In genomic region chr1:211343607-211344334, GRCh38 we compare ENCODE assay signal across 16 cellular contexts. TPM values are rescaled to one million over a fixed set of nuclear protein-coding genes. Genes with fewer than 3 reads are reported as not detected.
A peak's percentile ranks its signal among the peaks of the same experiment; 100 is the strongest.
DNase-seq lines count a peak whose midpoint lies in the region; ATAC-seq and TF ChIP-seq lines count a peak whose summit lies in the region.
"Had no signal": no experiment of that assay in that cellular context is flagged by ENCODE, and none has a peak within 500 bp of the region (broad histone marks: within the 10 kb centered on the region; RNA-seq: fewer than 3 reads in every experiment).

No MANE protein-coding gene starts in this region.

- H3K36me3 ChIP-seq in PC-3 (ENCODE audit: low read depth, low read length): no peaks in the 10 kb centered on the region
- H3K36me3 ChIP-seq: HAP-1, heart right ventricle, upper lobe of right lung had no signal

- no peak overlapping the region for H3K4me2 ChIP-seq in PC-3 (ENCODE audit: low read length)

- no peak overlapping the region for H3K27ac ChIP-seq in PC-3 (ENCODE audit: low read length)
- H3K27ac ChIP-seq: heart right ventricle, parathyroid adenoma, skin epidermis, upper lobe of right lung had no signal

- H3K27me3 Mint-ChIP-seq in activated CD8-positive, alpha-beta memory T cell treated with anti-CD3 and anti-CD28 coated beads, Interleukin-2, amount 10 ng/mL, durations not matched to agents 7 days and 5 days: no peaks in the 10 kb centered on the region
- H3K27me3 Mint-ChIP-seq in effector memory CD8-positive, alpha-beta T cell: no peaks in the 10 kb centered on the region
- H3K27me3 Mint-ChIP-seq in stimulated activated memory B cell treated with anti-CD40 and anti-IgM and Interleukin-4, amounts not matched to agents 10 μg/mL and 1 μg/mL and 100 μg/mL, for 72 hours: no peaks in the 10 kb centered on the region

- no peak for TF ChIP-seq CTCF in PC-3 (conservative IDR thresholded peaks at IDR 0.05; ENCODE audit: low read depth, low read length)

- POLR2A ChIA-PET in PC-3 (lab: Charles Lee; ENCODE audit: unreplicated experiment): no interaction called here

- ATAC-seq in activated CD8-positive, alpha-beta memory T cell treated with anti-CD3 and anti-CD28 coated beads, Interleukin-2, amount 10 ng/mL, durations not matched to agents 7 days and 5 days: peak; percentile 23
- no peak for ATAC-seq in PC-3
- ATAC-seq in effector memory CD8-positive, alpha-beta T cell (replicated peaks): no peak
- peak; percentile 40 for ATAC-seq in stimulated activated memory B cell treated with anti-CD40 and anti-IgM and Interleukin-4, amounts not matched to agents 10 μg/mL and 1 μg/mL and 100 μg/mL, for 72 hours
- ATAC-seq: upper lobe of right lung had no signal

- intact Hi-C loops in PC-3 (cut with micrococcal nuclease): no loop called here

- H3K36me3 Mint-ChIP-seq in activated CD8-positive, alpha-beta memory T cell treated with anti-CD3 and anti-CD28 coated beads, Interleukin-2, amount 10 ng/mL, durations not matched to agents 7 days and 5 days: peaks cover 33% of the 10 kb centered on the region
- no peaks in the 10 kb centered on the region for H3K36me3 Mint-ChIP-seq in effector memory CD8-positive, alpha-beta T cell (ENCODE audit: insufficient read depth)
- peaks cover 31% of the 10 kb centered on the region for H3K36me3 Mint-ChIP-seq in stimulated activated memory B cell treated with anti-CD40 and anti-IgM and Interleukin-4, amounts not matched to agents 10 μg/mL and 1 μg/mL and 100 μg/mL, for 72 hours

- no peaks in the 10 kb centered on the region for H3K79me2 ChIP-seq in PC-3 (ENCODE audit: low read length)
- H3K79me2 ChIP-seq: parathyroid adenoma had no signal

- no peak overlapping the region for H2AFZ ChIP-seq in PC-3 (ENCODE audit: low read length)
- H2AFZ ChIP-seq: parathyroid adenoma had no signal

- CTCF ChIA-PET in activated CD8-positive, alpha-beta memory T cell treated with anti-CD3 and anti-CD28 coated beads, Interleukin-2, amount 10 ng/mL, durations not matched to agents 7 days and 5 days (lab: Charles Lee): interaction anchor here (0.8 to 1.4 kb wide), 5 partner anchors 9 to 171 kb away, joined by 3 to 5 read pairs (median 4); no protein-coding TSS in a partner anchor
- CTCF ChIA-PET in PC-3 (lab: Charles Lee): no interaction called here

- BruUV-seq in PC-3 (replicated peaks; lab: Mats Ljungman, UMichigan): no TSS peak

- H3K4me1 Mint-ChIP-seq in activated CD8-positive, alpha-beta memory T cell treated with anti-CD3 and anti-CD28 coated beads, Interleukin-2, amount 10 ng/mL, durations not matched to agents 7 days and 5 days: peaks cover 45% of the 10 kb centered on the region
- peaks cover 48 to 60% of the 10 kb centered on the region in 2 donors for H3K4me1 Mint-ChIP-seq in effector memory CD8-positive, alpha-beta T cell (ENCODE audit: low read depth in 2 of 2)
- H3K4me1 Mint-ChIP-seq in stimulated activated memory B cell treated with anti-CD40 and anti-IgM and Interleukin-4, amounts not matched to agents 10 μg/mL and 1 μg/mL and 100 μg/mL, for 72 hours: peaks cover 92% of the 10 kb centered on the region

- no peak overlapping the region for H3K4me3 ChIP-seq in PC-3 (ENCODE audit: low read length)
- H3K4me3 ChIP-seq: HAP-1, heart right ventricle, skin epidermis, upper lobe of right lung had no signal

- DNase-seq in activated CD8-positive, alpha-beta memory T cell treated with anti-CD3 and anti-CD28 coated beads, Interleukin-2, amount 10 ng/mL, durations not matched to agents 7 days and 5 days: no peak
- DNase-seq in activated CD8-positive, alpha-beta memory T cell treated with anti-CD3 and anti-CD28 coated beads for 24 hours: no peak
- DNase-seq in PC-3: peak; percentile 46
- no peak for DNase-seq in effector memory CD8-positive, alpha-beta T cell
- no peak for DNase-seq in dermis blood vessel endothelial cell
- DNase-seq in stimulated activated CD4-positive, alpha-beta T cell treated with anti-CD3 and anti-CD28 coated beads, Interleukin-15, amount 100 ng/mL, for 24 hours: no peak
- no peak for DNase-seq in activated effector memory CD4-positive, alpha-beta T cell treated with anti-CD3 and anti-CD28 coated beads, Interleukin-2, amount 50 U/mL, for 16 hours
- DNase-seq: heart right ventricle; MV-4-11; RPMI8226; stimulated activated naive CD4-positive, alpha-beta T cell; upper lobe of right lung had no signal

- no peaks in the 10 kb centered on the region for H3K9me2 ChIP-seq in PC-3 (replicated peaks; ENCODE audit: low read length)

- H3K4me3 Mint-ChIP-seq in activated CD8-positive, alpha-beta memory T cell treated with anti-CD3 and anti-CD28 coated beads, Interleukin-2, amount 10 ng/mL, durations not matched to agents 7 days and 5 days: no peak overlapping the region
- H3K4me3 Mint-ChIP-seq in effector memory CD8-positive, alpha-beta T cell: no peak overlapping the region
- H3K4me3 Mint-ChIP-seq in stimulated activated memory B cell treated with anti-CD40 and anti-IgM and Interleukin-4, amounts not matched to agents 10 μg/mL and 1 μg/mL and 100 μg/mL, for 72 hours: peak overlapping the region; percentile 24

- H4K20me1 ChIP-seq in PC-3 (ENCODE audit: low read length): no peaks in the 10 kb centered on the region

- H3F3A ChIP-seq in PC-3 (ENCODE audit: low read length, unreplicated experiment): no peaks in the 10 kb centered on the region

- H3K9me3 ChIP-seq in PC-3 (ENCODE audit: low read length): no peaks in the 10 kb centered on the region
- H3K9me3 ChIP-seq: HAP-1, heart right ventricle, upper lobe of right lung had no signal

- no peaks in the 10 kb centered on the region for H3K9me3 Mint-ChIP-seq in activated CD8-positive, alpha-beta memory T cell treated with anti-CD3 and anti-CD28 coated beads, Interleukin-2, amount 10 ng/mL, durations not matched to agents 7 days and 5 days (ENCODE audit: low read depth)
- H3K9me3 Mint-ChIP-seq in effector memory CD8-positive, alpha-beta T cell: no peaks in the 10 kb centered on the region
- H3K9me3 Mint-ChIP-seq in stimulated activated memory B cell treated with anti-CD40 and anti-IgM and Interleukin-4, amounts not matched to agents 10 μg/mL and 1 μg/mL and 100 μg/mL, for 72 hours: no peaks in the 10 kb centered on the region

- no peaks in the 10 kb centered on the region for H3K4me1 ChIP-seq in PC-3 (ENCODE audit: insufficient read depth, low read length)
- H3K4me1 ChIP-seq: HAP-1, parathyroid adenoma, upper lobe of right lung had no signal

- H3K9ac ChIP-seq in PC-3 (ENCODE audit: low read length): no peak overlapping the region
- H3K9ac ChIP-seq: parathyroid adenoma had no signal

- H3K27me3 ChIP-seq in PC-3 (ENCODE audit: low read length): no peaks in the 10 kb centered on the region
- H3K27me3 ChIP-seq: heart right ventricle, upper lobe of right lung had no signal

- peak overlapping the region; percentile 53 for H3K27ac Mint-ChIP-seq in activated CD8-positive, alpha-beta memory T cell treated with anti-CD3 and anti-CD28 coated beads, Interleukin-2, amount 10 ng/mL, durations not matched to agents 7 days and 5 days
- H3K27ac Mint-ChIP-seq in effector memory CD8-positive, alpha-beta T cell: peak overlapping the region; percentile 32 to 73
- peak overlapping the region; percentile 88 for H3K27ac Mint-ChIP-seq in stimulated activated memory B cell treated with anti-CD40 and anti-IgM and Interleukin-4, amounts not matched to agents 10 μg/mL and 1 μg/mL and 100 μg/mL, for 72 hours

RNA-seq across cellular contexts. Expression of gene TRAF5, which starts 17.1 kb away (rescaled TPM):
- total RNA-seq in activated CD8-positive, alpha-beta memory T cell treated with anti-CD3 and anti-CD28 coated beads, Interleukin-2, amount 10 ng/mL, durations not matched to agents 7 days and 5 days: 10 to 100 TPM; 49.7 to 63.2 TPM
- total RNA-seq in PC-3 (2014; rRNA removed) (5.1 and 12.2 TPM in 2 replicates), dermis blood vessel endothelial cell (13.5 and 15.3 TPM in 2 replicates)

Comparison
In these comparisons a context has a peak if more than half of its experiments do, and no peak if none do; other contexts are left out.
1. ATAC-seq: peak in activated CD8-positive, alpha-beta memory T cell treated with anti-CD3 and anti-CD28 coated beads, Interleukin-2, amount 10 ng/mL, durations not matched to agents 7 days and 5 days (single experiment) and stimulated activated memory B cell treated with anti-CD40 and anti-IgM and Interleukin-4, amounts not matched to agents 10 μg/mL and 1 μg/mL and 100 μg/mL, for 72 hours (single experiment); none in PC-3 (single experiment) and effector memory CD8-positive, alpha-beta T cell (single experiment).
2. Peak in every context shown above with its lines, with median percentiles within 50 percentile points of each other: H3K27ac Mint-ChIP-seq.